In genomic region chr4:22514001-22514400, GRCh38 we compare ENCODE assay signal across 10 cellular contexts. TPM values are rescaled to one million over a fixed set of nuclear protein-coding genes. Genes with fewer than 3 reads are reported as not detected.
DNase-seq lines count a peak whose midpoint lies in the region; ATAC-seq and TF ChIP-seq lines count a peak whose summit lies in the region.
"Had no signal": no experiment of that assay in that cellular context is flagged by ENCODE, and none has a peak within 500 bp of the region (broad histone marks: within the 10 kb centered on the region; RNA-seq: fewer than 3 reads in every experiment).

No MANE protein-coding gene starts in this region.

- DNase-seq in AG20443 (ENCODE audit: low spot score) (peak; percentile 34), chondrocyte (ENCODE audit: low spot score) (no peak), NCI-H2196 treated with DMSO at 0.1 percent for 48 hours (lab: John Stamatoyannopoulos, UW; ENCODE audit: unreplicated experiment) (no peak)
- DNase-seq: upper lobe of left lung had no signal

- no peaks in the 10 kb centered on the region for H3K27me3 Mint-ChIP-seq in chondrocyte (ENCODE audit: low read depth)

- peak overlapping the region; percentile 79 for H3K4me3 ChIP-seq in HUES6 (ENCODE audit: low read depth, low read length)
- H3K4me3 ChIP-seq in mesodermal cell (ENCODE audit: extremely low read depth, insufficient read depth, low read length, poor library complexity, severe bottlenecking), result peak overlapping the region; percentile 56
- H3K4me3 ChIP-seq: GM12878 had no signal

- no peak for ATAC-seq in HG03025 (IDR thresholded peaks at IDR 0.05; ENCODE audit: low FRiP score, unreplicated experiment)
- ATAC-seq in GM21723 (IDR thresholded peaks at IDR 0.05; ENCODE audit: unreplicated experiment), result no peak
- ATAC-seq in GM18907 (IDR thresholded peaks at IDR 0.05; ENCODE audit: unreplicated experiment), result no peak
- ATAC-seq: GM12878 had no signal

- H3K4me1 ChIP-seq in HUES6 (ENCODE audit: control insufficient read depth, insufficient read depth, low read length) (peaks cover 7% of the 10 kb centered on the region), mesodermal cell (ENCODE audit: control insufficient read depth, insufficient read depth, low read length, poor library complexity, severe bottlenecking) (peaks cover 6% of the 10 kb centered on the region)

- H3K27ac ChIP-seq in HUES6 (ENCODE audit: low read depth, low read length), result no peak overlapping the region
- H3K27ac ChIP-seq in mesodermal cell (ENCODE audit: low read depth, low read length, severe bottlenecking), result peak overlapping the region; percentile 87

- WGBS in mesodermal cell (ENCODE audit: insufficient coverage in 2 of 2), 2 experiments, result no CpG with 5 or more reads among the region's 6 CpGs

- H3K27ac Mint-ChIP-seq in chondrocyte (ENCODE audit: unreplicated experiment), result peak overlapping the region; percentile 69

- H3K36me3 ChIP-seq in HUES6 (ENCODE audit: control insufficient read depth, insufficient read depth, low read length), result no peaks in the 10 kb centered on the region
- H3K36me3 ChIP-seq in mesodermal cell (ENCODE audit: control insufficient read depth, insufficient read depth, low read length), result no peaks in the 10 kb centered on the region
- H3K36me3 ChIP-seq: upper lobe of left lung had no signal

- H3K9me3 ChIP-seq in HUES6 (ENCODE audit: control insufficient read depth, insufficient read depth, low read depth, low read length) (no peaks in the 10 kb centered on the region), mesodermal cell (ENCODE audit: control insufficient read depth, low read length) (no peaks in the 10 kb centered on the region)
- H3K9me3 ChIP-seq: upper lobe of left lung had no signal

- peaks cover 11% of the 10 kb centered on the region for H3K27me3 ChIP-seq in HUES6 (ENCODE audit: control insufficient read depth, insufficient read depth, low read length)
- H3K27me3 ChIP-seq: upper lobe of left lung had no signal

- peak overlapping the region; percentile 81 for H3K9ac ChIP-seq in HUES6 (ENCODE audit: low read length)

- no peak for TF ChIP-seq CTCF in chondrocyte (IDR thresholded peaks at IDR 0.05)

- H3K36me3 Mint-ChIP-seq in chondrocyte (ENCODE audit: low read depth), result no peaks in the 10 kb centered on the region

- H3K4me1 Mint-ChIP-seq in chondrocyte (ENCODE audit: low read depth), result peaks cover 24% of the 10 kb centered on the region

- H3K4me3 Mint-ChIP-seq in chondrocyte (ENCODE audit: unreplicated experiment), result peak overlapping the region; percentile 97

- peaks cover 3% of the 10 kb centered on the region for H3K9me3 Mint-ChIP-seq in chondrocyte (ENCODE audit: low read depth)

RNA-seq across cellular contexts. Expression of gene ADGRA3, which starts 1.9 kb away (rescaled TPM):
- 27.8 to 39.6 TPM (median 28.3 TPM) in 3 replicates for total RNA-seq in chondrocyte
- polyA plus RNA-seq in mesodermal cell (2013, experiment 1 of 2), result 41.9 TPM
- 35.3 TPM for polyA plus RNA-seq in mesodermal cell (2013, experiment 2 of 2)
